ENCODE assay signal across 8 cellular contexts in genomic region chr12:54352891-54353874, GRCh38. TPM values are rescaled to one million over a fixed set of nuclear protein-coding genes. Genes with fewer than 3 reads are reported as not detected.
A peak's percentile ranks its signal among the peaks of the same experiment; 100 is the strongest.
DNase-seq lines count a peak whose midpoint lies in the region; ATAC-seq and TF ChIP-seq lines count a peak whose summit lies in the region.

No MANE protein-coding gene starts in this region.

- H2AFZ ChIP-seq in Karpas-422 (ENCODE audit: low read length) = no peak overlapping the region

- H3K27me3 Mint-ChIP-seq in osteocyte (ENCODE audit: unreplicated experiment) = no peaks in the 10 kb centered on the region

- H3K9me3 ChIP-seq in DOHH2 (ENCODE audit: control insufficient read depth, insufficient read depth, low read length) (no peaks in the 10 kb centered on the region), Karpas-422 (ENCODE audit: low read length) (no peaks in the 10 kb centered on the region)

- H3K79me2 ChIP-seq in DOHH2 (ENCODE audit: control insufficient read depth, low read length) (peaks cover 8% of the 10 kb centered on the region; the same call in 1 of the 2 replicates), Karpas-422 (ENCODE audit: low read length) (no peaks in the 10 kb centered on the region)

- peaks cover 29% of the 10 kb centered on the region for H3K36me3 Mint-ChIP-seq in osteocyte (ENCODE audit: unreplicated experiment)

- no peak overlapping the region for H3K9ac ChIP-seq in Karpas-422 (ENCODE audit: low read length)

- H4K20me1 ChIP-seq in DOHH2 (ENCODE audit: control insufficient read depth, insufficient read depth, low read depth, low read length) = no peaks in the 10 kb centered on the region
- no peaks in the 10 kb centered on the region for H4K20me1 ChIP-seq in Karpas-422 (ENCODE audit: insufficient read depth, low read depth, low read length)

- TF ChIP-seq CTCF in DOHH2 (IDR thresholded peaks at IDR 0.05; ENCODE audit: low read depth, low read length, poor library complexity, severe bottlenecking) = no peak
- no peak for TF ChIP-seq CTCF in fibroblast of villous mesenchyme (IDR thresholded peaks at IDR 0.05; ENCODE audit: insufficient read depth, low read depth, low read length)
- no peak for TF ChIP-seq CTCF in osteocyte (IDR thresholded peaks at IDR 0.05)

- peak overlapping the region; percentile 69 for H3K27ac Mint-ChIP-seq in osteocyte (ENCODE audit: unreplicated experiment)

- peaks cover 30% of the 10 kb centered on the region for H3K36me3 ChIP-seq in DOHH2 (ENCODE audit: control insufficient read depth, low read length)
- H3K36me3 ChIP-seq in Karpas-422 (ENCODE audit: insufficient read depth, low read length) = peaks cover 13% of the 10 kb centered on the region; the same call in 1 of the 2 replicates

- H3K27ac ChIP-seq in DOHH2 (ENCODE audit: low read depth, low read length) = no peak overlapping the region
- no peak overlapping the region for H3K27ac ChIP-seq in Karpas-422 (ENCODE audit: low read length)

- DNase-seq in NCI-H748 treated with DMSO at 0.1 percent for 48 hours (lab: John Stamatoyannopoulos, UW) = peak; percentile 4
- DNase-seq in fibroblast of villous mesenchyme (ENCODE audit: low read depth) = peak; percentile 74
- no peak for DNase-seq in osteocyte (ENCODE audit: extremely low spot score, unreplicated experiment)
- no peak for DNase-seq in SIG-M5 treated with dmso at 0.1 percent for 504 hours (lab: John Stamatoyannopoulos, UW; ENCODE audit: unreplicated experiment)
- DNase-seq in Karpas-422 = no peak
- DNase-seq in GDM1 (lab: John Stamatoyannopoulos, UW) = no peak

- H3K27me3 ChIP-seq in DOHH2 (ENCODE audit: control insufficient read depth, low read length) (no peaks in the 10 kb centered on the region), Karpas-422 (ENCODE audit: low read length) (no peaks in the 10 kb centered on the region)

- no peak overlapping the region for H3K4me3 ChIP-seq in DOHH2 (ENCODE audit: low read length)
- no peak overlapping the region for H3K4me3 ChIP-seq in fibroblast of villous mesenchyme (ENCODE audit: low read depth, low read length)
- no peak overlapping the region for H3K4me3 ChIP-seq in Karpas-422 (ENCODE audit: low read length)

- no peaks in the 10 kb centered on the region for H3K9me2 ChIP-seq in DOHH2 (replicated peaks; ENCODE audit: control insufficient read depth, low read length)
- no peaks in the 10 kb centered on the region for H3K9me2 ChIP-seq in Karpas-422 (replicated peaks; ENCODE audit: insufficient read depth, low read length)

- H3K4me1 ChIP-seq in DOHH2 (ENCODE audit: control insufficient read depth, low read length) = peaks cover 63% of the 10 kb centered on the region
- H3K4me1 ChIP-seq in Karpas-422 (ENCODE audit: low read length) = peaks cover 41% of the 10 kb centered on the region

- H3K9me3 Mint-ChIP-seq in osteocyte (ENCODE audit: unreplicated experiment) = no peaks in the 10 kb centered on the region

- H3K4me2 ChIP-seq in DOHH2 (ENCODE audit: low read length) (0 out of 2 replicates have a peak overlapping the region, but pooled peaks have one; percentile 53), Karpas-422 (ENCODE audit: low read depth, low read length, poor library complexity, severe bottlenecking) (no peak overlapping the region)

- no peak for ATAC-seq in HG02970 (IDR thresholded peaks at IDR 0.05; ENCODE audit: low FRiP score, unreplicated experiment)

- H3K4me3 Mint-ChIP-seq in osteocyte (ENCODE audit: unreplicated experiment) = no peak overlapping the region

- peaks cover 9% of the 10 kb centered on the region; the same call in 1 of the 2 replicates for H3F3A ChIP-seq in DOHH2 (ENCODE audit: control insufficient read depth, insufficient read depth)

- peaks cover 20% of the 10 kb centered on the region for H3K4me1 Mint-ChIP-seq in osteocyte (ENCODE audit: unreplicated experiment)

RNA-seq across cellular contexts. Expression of gene GPR84, which starts 11.1 kb away (rescaled TPM):
- total RNA-seq in fibroblast of villous mesenchyme (not detected in 2 replicates), osteocyte (not detected in 2 replicates)
- 0.29 TPM in 1 of 2 replicates, not detected in the other for total RNA-seq in Karpas-422 (2014; rRNA removed; shearing (Covaris generic); ENCODE audit: low replicate concordance)

RNA-seq across cellular contexts. Expression of gene COPZ1, which starts 28.3 kb away (rescaled TPM):
- 95.0 and 139 TPM in 2 replicates for total RNA-seq in fibroblast of villous mesenchyme
- 126 and 136 TPM in 2 replicates for total RNA-seq in osteocyte
- 103 and 164 TPM in 2 replicates for total RNA-seq in Karpas-422 (2014; rRNA removed; shearing (Covaris generic); ENCODE audit: low replicate concordance)

RNA-seq across cellular contexts. Expression of gene ZNF385A, which starts 31.4 kb away (rescaled TPM):
- 1.3 and 2.2 TPM in 2 replicates for total RNA-seq in fibroblast of villous mesenchyme
- 12.3 and 12.7 TPM in 2 replicates for total RNA-seq in osteocyte
- 4.1 and 12.2 TPM in 2 replicates for total RNA-seq in Karpas-422 (2014; rRNA removed; shearing (Covaris generic); ENCODE audit: low replicate concordance)

RNA-seq across cellular contexts. Expression of gene NFE2, which starts 52.4 kb away (rescaled TPM):
- total RNA-seq in fibroblast of villous mesenchyme (under 0.01 and 0.43 TPM in 2 replicates), osteocyte (0.30 TPM in 1 of 2 replicates, not detected in the other)
- not detected in 2 replicates for total RNA-seq in Karpas-422 (2014; rRNA removed; shearing (Covaris generic); ENCODE audit: low replicate concordance)

Comparison
In these comparisons a context has a peak if more than half of its experiments do, and no peak if none do; other contexts are left out.
1. DNase-seq: peak in NCI-H748 treated with DMSO at 0.1 percent for 48 hours (single experiment) and fibroblast of villous mesenchyme (single experiment); none in osteocyte (single experiment), SIG-M5 treated with dmso at 0.1 percent for 504 hours (single experiment), Karpas-422 (single experiment) and GDM1 (single experiment).